Comparison of ENCODE assay signal across 8 cellular contexts in the genomic region with DNA sequence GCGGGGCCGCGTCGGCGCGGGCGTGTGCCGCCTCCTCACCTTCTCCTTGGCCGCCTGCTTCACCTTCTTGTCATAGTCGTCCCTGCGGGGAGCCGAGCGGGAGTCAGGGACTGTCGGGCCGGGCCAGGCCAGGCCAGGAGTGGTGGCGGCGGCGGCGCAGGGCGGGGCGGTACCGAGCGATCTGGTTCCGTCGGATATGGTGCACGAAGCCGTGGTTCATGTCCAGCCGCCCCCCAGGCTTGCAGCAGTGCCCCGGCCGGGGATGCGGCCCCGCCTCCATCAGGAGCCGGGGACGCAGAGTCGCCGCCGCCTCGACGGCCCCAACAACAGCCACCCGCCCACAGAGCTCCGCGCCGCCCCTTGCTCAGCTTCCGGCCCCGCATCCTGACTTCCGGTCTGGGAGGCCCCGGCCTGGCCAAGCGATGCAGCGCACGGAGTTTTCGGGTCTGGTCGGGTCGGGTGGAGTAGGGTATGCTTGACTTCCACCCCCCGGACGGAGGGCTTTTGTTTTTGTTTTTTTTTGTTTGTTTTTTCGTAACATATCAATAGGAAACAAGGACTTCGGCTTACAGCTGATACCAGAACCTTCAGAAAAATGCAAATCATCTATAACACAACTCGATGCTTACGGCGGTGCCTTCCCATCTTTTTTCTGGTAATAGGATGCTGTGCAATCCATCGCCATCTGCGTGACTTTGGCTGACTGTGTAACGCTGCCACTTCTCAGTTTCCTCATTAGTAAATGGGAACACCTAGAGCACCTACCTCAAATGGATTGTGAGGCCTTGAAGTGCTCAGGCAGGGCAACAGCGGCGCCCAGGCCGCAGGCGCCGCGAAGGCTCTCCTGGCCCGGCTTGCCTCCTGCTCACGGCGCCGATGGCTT. TPM values are rescaled to one million over a fixed set of nuclear protein-coding genes. Genes with fewer than 3 reads are reported as not detected.
A peak's percentile ranks its signal among the peaks of the same experiment; 100 is the strongest.
DNase-seq lines count a peak whose midpoint lies in the region; ATAC-seq and TF ChIP-seq lines count a peak whose summit lies in the region.

A gene with protein sequence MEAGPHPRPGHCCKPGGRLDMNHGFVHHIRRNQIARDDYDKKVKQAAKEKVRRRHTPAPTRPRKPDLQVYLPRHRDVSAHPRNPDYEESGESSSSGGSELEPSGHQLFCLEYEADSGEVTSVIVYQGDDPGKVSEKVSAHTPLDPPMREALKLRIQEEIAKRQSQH (minus strand): TSS at position 362 of the 883 bp plus-strand sequence. CDS start 82 bp downstream, at position 280.

- peaks cover 13% of the 10 kb centered on the region for H3K4me1 Mint-ChIP-seq in activated CD4-positive, alpha-beta T cell treated with anti-CD3 and anti-CD28 coated beads, Interleukin-2, amount 10 ng/mL, durations not matched to agents 24 days and 14 days

- POLR2A ChIA-PET in BJ (lab: Charles Lee) = interaction anchor here (0.5 to 1.0 kb wide), 8 partner anchors 9 to 371 kb away, joined by 3 to 6 read pairs (median 4); partner anchors contain the start of genes SH2D6 and TMEM150A

- DNase-seq in BJ (ENCODE audit: low read depth) (no peak), NCI-H524 treated with DMSO at 0.1 percent for 48 hours (lab: John Stamatoyannopoulos, UW) (peak; percentile 49), colonic mucosa (peak; percentile 95), left kidney (ENCODE audit: low read depth, low spot score) (peak; percentile 98)
- peak; percentile 97 for DNase-seq in activated CD4-positive, alpha-beta T cell treated with anti-CD3 and anti-CD28 coated beads, Interleukin-2, amount 10 ng/mL, durations not matched to agents 24 days and 14 days
- peak; percentile 90 to 91 for DNase-seq in stimulated activated CD4-positive, alpha-beta T cell treated with anti-CD3 and anti-CD28 coated beads, Interleukin-2, amount 100 ng/mL, for 24 hours

- H3K4me3 ChIP-seq in BJ (ENCODE audit: low read depth, low read length) (peak within 1 kb of the TSS; percentile 96), colonic mucosa (peak within 1 kb of the TSS; percentile 81)

- H3K9ac ChIP-seq in colonic mucosa (ENCODE audit: low read depth in 2 of 2, low read length in 2 of 2) = peak within 1 kb of the TSS; percentile 88 to 93

- H3K27ac ChIP-seq in colonic mucosa = peak within 1 kb of the TSS; percentile 77

- peaks cover 5% of the 10 kb centered on the region for H3K4me1 ChIP-seq in colonic mucosa

- peaks cover 9% of the 10 kb centered on the region; the same call in 1 of the 2 replicates for H3K36me3 ChIP-seq in BJ (ENCODE audit: control insufficient read depth, insufficient read depth, low read length)
- H3K36me3 ChIP-seq in colonic mucosa = no peaks in the 10 kb centered on the region

- intact Hi-C loops in activated CD4-positive, alpha-beta T cell treated with anti-CD3 and anti-CD28 coated beads, Interleukin-2, amount 10 ng/mL, durations not matched to agents 24 days and 14 days (cut with micrococcal nuclease) = loop anchor here (1.0 to 10.0 kb wide), 3 partner anchors 10 to 583 kb away; partner anchors contain the start of genes IMMT, MAT2A, MRPL35 and TMEM150A
- intact Hi-C loops in colonic mucosa (cut with DNase I) = no loop called here

- peak within 1 kb of the TSS; percentile 91 for H3K27ac Mint-ChIP-seq in activated CD4-positive, alpha-beta T cell treated with anti-CD3 and anti-CD28 coated beads, Interleukin-2, amount 10 ng/mL, durations not matched to agents 24 days and 14 days

- CTCF ChIA-PET in BJ (lab: Yijun Ruan, JAX) = interaction anchor here (1.0 to 1.2 kb wide), 2 partner anchors 21 to 223 kb away, joined by 4 to 5 read pairs; no protein-coding TSS in a partner anchor

- no peak for TF ChIP-seq CTCF in BJ (IDR thresholded peaks at IDR 0.05; ENCODE audit: insufficient read depth, low read depth, low read length)
- no peak for TF ChIP-seq CTCF in colonic mucosa (IDR thresholded peaks at IDR 0.05)

- no peaks in the 10 kb centered on the region for H3K9me3 Mint-ChIP-seq in activated CD4-positive, alpha-beta T cell treated with anti-CD3 and anti-CD28 coated beads, Interleukin-2, amount 10 ng/mL, durations not matched to agents 24 days and 14 days

- ATAC-seq in GM19035 (IDR thresholded peaks at IDR 0.05; ENCODE audit: unreplicated experiment) = peak; percentile 75
- ATAC-seq in HG03342 (IDR thresholded peaks at IDR 0.05; ENCODE audit: unreplicated experiment) = peak; percentile 73

- H3K9me3 ChIP-seq in colonic mucosa = no peaks in the 10 kb centered on the region

- H3K36me3 Mint-ChIP-seq in activated CD4-positive, alpha-beta T cell treated with anti-CD3 and anti-CD28 coated beads, Interleukin-2, amount 10 ng/mL, durations not matched to agents 24 days and 14 days (ENCODE audit: low read depth) = peaks cover 30% of the 10 kb centered on the region

- H3K4me3 Mint-ChIP-seq in activated CD4-positive, alpha-beta T cell treated with anti-CD3 and anti-CD28 coated beads, Interleukin-2, amount 10 ng/mL, durations not matched to agents 24 days and 14 days = peak within 1 kb of the TSS; percentile 92

- H3K27me3 ChIP-seq in BJ (ENCODE audit: control insufficient read depth, insufficient read depth, low read length) = no peaks in the 10 kb centered on the region
- no peaks in the 10 kb centered on the region for H3K27me3 ChIP-seq in colonic mucosa

- H3K27me3 Mint-ChIP-seq in activated CD4-positive, alpha-beta T cell treated with anti-CD3 and anti-CD28 coated beads, Interleukin-2, amount 10 ng/mL, durations not matched to agents 24 days and 14 days = no peaks in the 10 kb centered on the region

RNA-seq across cellular contexts. Expression of the gene that starts here (rescaled TPM):
- polyA plus RNA-seq in BJ (2011; rRNA removed) = 16.4 and 18.9 TPM in 2 replicates
- polyA minus RNA-seq in BJ (2011; rRNA and poly(A)+ RNA removed) = 15.7 and 22.2 TPM in 2 replicates
- total RNA-seq in activated CD4-positive, alpha-beta T cell treated with anti-CD3 and anti-CD28 coated beads, Interleukin-2, amount 10 ng/mL, durations not matched to agents 24 days and 14 days = 36.6 and 36.9 TPM in 2 replicates
- total RNA-seq in colonic mucosa = 10 to 100 TPM; 36.8 to 40.5 TPM
